ENCODE assay signal across 14 cellular contexts in the genomic region with DNA sequence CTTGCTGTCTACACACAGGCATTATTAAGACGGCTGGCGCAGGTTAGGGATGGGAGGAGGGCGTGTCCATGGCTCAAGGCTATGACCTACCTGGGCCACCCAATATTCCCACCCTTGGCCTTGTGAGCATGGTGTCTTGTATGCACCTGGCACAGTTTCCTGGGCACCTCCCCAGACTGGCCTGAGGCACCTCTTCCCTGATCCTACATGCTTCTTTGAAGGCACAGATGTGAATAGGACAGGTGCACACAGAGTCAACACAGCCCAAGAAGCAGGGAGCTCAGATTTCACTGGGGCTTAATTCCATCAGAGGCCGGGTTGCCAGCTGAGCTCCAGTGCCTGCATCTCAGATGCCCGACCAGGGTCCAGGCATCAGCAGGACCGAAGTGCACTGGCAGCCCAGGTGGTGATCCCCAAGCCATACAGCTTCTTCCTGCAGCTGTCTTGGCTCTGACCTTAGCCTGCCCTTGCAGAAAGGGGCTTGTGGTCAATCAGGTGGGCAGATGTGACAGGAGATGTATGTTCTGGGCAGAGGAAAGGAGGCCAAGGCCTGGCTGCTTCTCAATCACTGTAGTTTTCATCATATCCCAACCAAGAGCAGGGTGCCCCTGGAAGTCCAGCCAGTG.
A peak's percentile ranks its signal among the peaks of the same experiment; 100 is the strongest.
DNase-seq lines count a peak whose midpoint lies in the region; ATAC-seq and TF ChIP-seq lines count a peak whose summit lies in the region.
"Had no signal": no experiment of that assay in that cellular context is flagged by ENCODE, and none has a peak within 500 bp of the region (broad histone marks: within the 10 kb centered on the region; RNA-seq: fewer than 3 reads in every experiment).

No MANE protein-coding gene starts in this region.

- H3K36me3 ChIP-seq in heart right ventricle (no peaks in the 10 kb centered on the region), SJCRH30 (no peaks in the 10 kb centered on the region)

- intact Hi-C loops in Right ventricle myocardium superior (cut with DNase I): no loop called here
- intact Hi-C loops in heart right ventricle (cut with DNase I): loop anchor here in 1 of 10 donors (10.0 kb wide), 1 partner anchor 1253 kb away; no protein-coding TSS in a partner anchor

- H3K9me3 ChIP-seq in heart right ventricle: peaks cover 0 to 10% (median 0%) of the 10 kb centered on the region in 11 donors
- H3K9me3 ChIP-seq in SJCRH30 (replicated peaks): no peaks in the 10 kb centered on the region

- 92 to 97% methylated on average over 6 of the region's 6 CpGs for WGBS in heart right ventricle, 2 donors

- peak; percentile 9 for ATAC-seq in Right ventricle myocardium superior (ENCODE audit: poor library complexity)
- no peak for ATAC-seq in heart right ventricle
- no peak for ATAC-seq in GM18520 (IDR thresholded peaks at IDR 0.05; ENCODE audit: unreplicated experiment)
- no peak for ATAC-seq in HG02571 (IDR thresholded peaks at IDR 0.05; ENCODE audit: unreplicated experiment)
- ATAC-seq in HG03442 (IDR thresholded peaks at IDR 0.05; ENCODE audit: unreplicated experiment): no peak
- ATAC-seq: HepG2, Panc1 had no signal

- H3K4me3 ChIP-seq in heart right ventricle (no peak overlapping the region), SJCRH30 (no peak overlapping the region)

- no peak for TF ChIP-seq CTCF in heart right ventricle (IDR thresholded peaks at IDR 0.05)

- H3K27me3 ChIP-seq in heart right ventricle (no peaks in the 10 kb centered on the region), SJCRH30 (no peaks in the 10 kb centered on the region)

- H3K27ac ChIP-seq in heart right ventricle: no peak overlapping the region
- H3K27ac ChIP-seq in SJCRH30: no peak overlapping the region

- DNase-seq in Right ventricle myocardium superior: no peak
- DNase-seq in heart right ventricle: no peak
- peak; percentile 33 for DNase-seq in NCI-H510A (lab: John Stamatoyannopoulos, UW)
- peak; percentile 61 to 84 for DNase-seq in SJCRH30
- DNase-seq: ACHN; CD4-positive, CD25-positive, alpha-beta regulatory T cell; NCI-H1436 treated with DMSO at 0.1 percent for 48 hours; NCI-H2107; NCI-H446 treated with DMSO at 0.1 percent for 48 hours had no signal

- H3K4me1 ChIP-seq in heart right ventricle (no peaks in the 10 kb centered on the region), SJCRH30 (peaks cover 29% of the 10 kb centered on the region)

Comparison
In these comparisons a context has a peak if more than half of its experiments do, and no peak if none do; other contexts are left out.
1. DNase-seq: peak in NCI-H510A (single experiment) and SJCRH30 (2 of 2); none in Right ventricle myocardium superior (single experiment) and heart right ventricle (0 of 2).